Comparison of ENCODE assay signal across 8 cellular contexts in the genomic region with DNA sequence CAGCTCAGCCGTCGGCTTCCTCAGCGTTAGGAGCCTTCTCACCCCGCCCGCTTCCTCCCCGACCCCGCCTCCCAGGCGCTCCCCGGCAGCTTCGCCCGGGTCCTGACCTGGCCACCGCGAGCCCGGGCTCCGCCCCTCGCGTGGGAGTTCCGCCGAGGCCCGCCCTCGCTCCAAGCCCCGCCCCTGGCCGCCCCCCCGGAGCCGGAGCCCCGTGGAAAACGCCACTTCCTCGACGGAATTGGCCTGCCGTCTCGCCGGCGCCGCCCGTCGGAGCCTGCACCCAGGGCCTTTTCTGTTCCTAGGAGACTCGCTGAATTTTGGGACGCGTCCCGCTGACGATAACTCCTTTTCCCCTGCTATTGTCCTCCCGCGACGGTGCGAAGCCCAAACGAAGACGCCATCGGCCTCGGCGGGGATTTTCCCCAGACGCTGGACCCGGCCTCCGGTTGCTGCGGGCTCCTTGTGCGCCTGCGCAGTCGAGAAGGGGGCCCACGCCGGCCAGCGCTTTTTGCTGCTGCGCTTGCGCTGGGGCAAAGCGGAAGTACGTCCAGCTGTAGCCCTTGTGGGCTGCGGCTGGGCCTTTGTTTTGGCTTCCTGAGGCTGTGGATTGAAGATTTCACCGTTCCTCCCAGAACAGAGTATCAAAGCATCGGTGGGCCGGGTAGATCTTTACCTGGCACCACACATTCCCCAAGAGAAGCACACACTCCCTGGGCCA. TPM values are rescaled to one million over a fixed set of nuclear protein-coding genes. Genes with fewer than 3 reads are reported as not detected.
DNase-seq lines count a peak whose midpoint lies in the region; ATAC-seq, FAIRE-seq and TF ChIP-seq lines count a peak whose summit lies in the region.

No MANE protein-coding gene starts in this region.

- no peaks in the 10 kb centered on the region for H3K27me3 Mint-ChIP-seq in T-helper 1 cell treated with Interleukin-12 subunit alpha and Interleukin-12 subunit beta and Interleukin-4 antibody, amounts not matched to agents 30 μg/mL and 1 μg/mL, for 36 hours (ENCODE audit: low read depth)

- peak; percentile 74 for ATAC-seq in HG02870 (IDR thresholded peaks at IDR 0.05; ENCODE audit: unreplicated experiment)
- ATAC-seq in left ventricle myocardium superior, result peak; percentile 93

- peaks cover 29% of the 10 kb centered on the region for H3K4me1 Mint-ChIP-seq in T-helper 1 cell treated with Interleukin-12 subunit alpha and Interleukin-12 subunit beta and Interleukin-4 antibody, amounts not matched to agents 30 μg/mL and 1 μg/mL, for 36 hours (ENCODE audit: low read depth)

- no peaks in the 10 kb centered on the region for H3K9me3 Mint-ChIP-seq in T-helper 1 cell treated with Interleukin-12 subunit alpha and Interleukin-12 subunit beta and Interleukin-4 antibody, amounts not matched to agents 30 μg/mL and 1 μg/mL, for 36 hours

- intact Hi-C loops in left ventricle myocardium superior (cut with micrococcal nuclease), result no loop called here

- peak overlapping the region; percentile 86 for H3K4me3 Mint-ChIP-seq in T-helper 1 cell treated with Interleukin-12 subunit alpha and Interleukin-12 subunit beta and Interleukin-4 antibody, amounts not matched to agents 30 μg/mL and 1 μg/mL, for 36 hours

- peak; percentile 82 for TF ChIP-seq POLR2A in GM15510 (IDR thresholded peaks at IDR 0.05; ENCODE audit: borderline replicate concordance, extremely low read depth, insufficient read length)

- peak overlapping the region; percentile 93 for H3K27ac Mint-ChIP-seq in T-helper 1 cell treated with Interleukin-12 subunit alpha and Interleukin-12 subunit beta and Interleukin-4 antibody, amounts not matched to agents 30 μg/mL and 1 μg/mL, for 36 hours

- peak; percentile 74 for DNase-seq in NCI-H146 treated with DMSO at 0.1 percent for 48 hours (lab: John Stamatoyannopoulos, UW; ENCODE audit: unreplicated experiment)
- DNase-seq in amygdala (lab: John Stamatoyannopoulos, UW), result peak; percentile 29 to 95 (median 84)
- DNase-seq in left ventricle myocardium superior, result peak; percentile 97
- peak; percentile 74 for DNase-seq in pulmonary artery endothelial cell (ENCODE audit: low read depth, low spot score)
- peak; percentile 98 for DNase-seq in urothelium cell line (ENCODE audit: low spot score)

- FAIRE-seq in urothelium cell line (lab: Jason Lieb, UNC), result no peak

- H3K36me3 Mint-ChIP-seq in T-helper 1 cell treated with Interleukin-12 subunit alpha and Interleukin-12 subunit beta and Interleukin-4 antibody, amounts not matched to agents 30 μg/mL and 1 μg/mL, for 36 hours (ENCODE audit: low read depth), result peaks cover 45% of the 10 kb centered on the region

RNA-seq across cellular contexts. Expression of gene RELA, which starts 10.0 kb away (rescaled TPM):
- 40.1 TPM for total RNA-seq in left ventricle myocardium superior
- total RNA-seq in pulmonary artery endothelial cell, result 20.0 and 22.5 TPM in 2 replicates

RNA-seq across cellular contexts. Expression of gene SIPA1, which starts 14.8 kb away (rescaled TPM):
- total RNA-seq in left ventricle myocardium superior, result 32.0 TPM
- 45.3 and 63.5 TPM in 2 replicates for total RNA-seq in pulmonary artery endothelial cell

RNA-seq across cellular contexts. Expression of gene PCNX3, which starts 37.1 kb away (rescaled TPM):
- total RNA-seq in left ventricle myocardium superior (11.8 TPM), pulmonary artery endothelial cell (14.3 and 17.7 TPM in 2 replicates)

RNA-seq across cellular contexts. Expression of gene MAP3K11, which starts 38.6 kb away (rescaled TPM):
- total RNA-seq in left ventricle myocardium superior (39.0 TPM), pulmonary artery endothelial cell (69.9 and 91.4 TPM in 2 replicates)

RNA-seq across cellular contexts. Expression of gene KCNK7, which starts 57.1 kb away (rescaled TPM):
- total RNA-seq in left ventricle myocardium superior (0.94 TPM), pulmonary artery endothelial cell (0.04 and 0.13 TPM in 2 replicates)

Comparison
In these comparisons a context has a peak if more than half of its experiments do, and no peak if none do; other contexts are left out.
1. Peak in every context shown above with its lines: DNase-seq and ATAC-seq.